8 cellular contexts compared by ENCODE assay signal in genomic region chr6:31831350-31832215, GRCh38. TPM values are rescaled to one million over a fixed set of nuclear protein-coding genes. Genes with fewer than 3 reads are reported as not detected.
DNase-seq lines count a peak whose midpoint lies in the region; ATAC-seq and TF ChIP-seq lines count a peak whose summit lies in the region.

No MANE protein-coding gene starts in this region.

- H3K4me3 ChIP-seq in MG63: peak overlapping the region; percentile 59
- peak overlapping the region; percentile 62 for H3K4me3 ChIP-seq in colonic mucosa

- peak overlapping the region; percentile 91 for H3K4me3 Mint-ChIP-seq in nephron progenitor cell

- peaks cover 10% of the 10 kb centered on the region for H3K4me1 ChIP-seq in colonic mucosa

- H3K36me3 Mint-ChIP-seq in nephron progenitor cell (ENCODE audit: low read depth): peaks cover 19% of the 10 kb centered on the region

- H3K27ac ChIP-seq in colonic mucosa: peak overlapping the region; percentile 91

- H3K9ac ChIP-seq in colonic mucosa (ENCODE audit: low read depth in 2 of 2, low read length in 2 of 2): peak overlapping the region; percentile 15 to 91

- H3K36me3 ChIP-seq in MG63: peaks cover 9% of the 10 kb centered on the region
- no peaks in the 10 kb centered on the region for H3K36me3 ChIP-seq in colonic mucosa

- no peaks in the 10 kb centered on the region for H3K27me3 ChIP-seq in MG63
- no peaks in the 10 kb centered on the region for H3K27me3 ChIP-seq in colonic mucosa

- ATAC-seq in HG03045 (IDR thresholded peaks at IDR 0.05; ENCODE audit: unreplicated experiment): no peak

- intact Hi-C loops in colonic mucosa (cut with DNase I): loop anchor here (5.0 kb wide), 1 partner anchor 59 kb away; no protein-coding TSS in a partner anchor

- peaks cover 8% of the 10 kb centered on the region for H3K27me3 Mint-ChIP-seq in nephron progenitor cell (ENCODE audit: low read depth, poor library complexity)

- no peak for TF ChIP-seq CTCF in colonic mucosa (IDR thresholded peaks at IDR 0.05)
- no peak for TF ChIP-seq CTCF in nephron progenitor cell (IDR thresholded peaks at IDR 0.05)

- H3K4me1 Mint-ChIP-seq in nephron progenitor cell: peaks cover 46% of the 10 kb centered on the region

- DNase-seq in CD1c-positive myeloid dendritic cell (ENCODE audit: extremely low spot score): peak; percentile 42
- DNase-seq in MG63: no peak
- peak; percentile 58 for DNase-seq in colonic mucosa
- no peak for DNase-seq in nephron progenitor cell
- no peak for DNase-seq in cerebellar nuclear complex (lab: John Stamatoyannopoulos, UW)
- no peak for DNase-seq in NK-92 (lab: John Stamatoyannopoulos, UW; ENCODE audit: unreplicated experiment)
- DNase-seq in stimulated activated CD4-positive, alpha-beta T cell treated with anti-CD3 and anti-CD28 coated beads, Interleukin-4, amount 100 ng/mL, for 24 hours: no peak

- no peak overlapping the region for H3K27ac Mint-ChIP-seq in nephron progenitor cell

- peaks cover 5% of the 10 kb centered on the region for H3K9me3 Mint-ChIP-seq in nephron progenitor cell

- H3K9me3 ChIP-seq in MG63 (no peaks in the 10 kb centered on the region), colonic mucosa (no peaks in the 10 kb centered on the region)

RNA-seq across cellular contexts. Expression of gene HSPA1B, which starts 4.0 kb away (rescaled TPM):
- total RNA-seq in MG63 (2014; rRNA removed; shearing (Covaris generic); ENCODE audit: low replicate concordance): 48.7 and 72.1 TPM in 2 replicates
- total RNA-seq in colonic mucosa: 100 to 1,000 TPM; 278 to 543 TPM

RNA-seq across cellular contexts. Expression of gene HSPA1A, which starts 16.2 kb away (rescaled TPM):
- total RNA-seq in MG63 (2014; rRNA removed; shearing (Covaris generic); ENCODE audit: low replicate concordance): 32.5 and 71.8 TPM in 2 replicates
- total RNA-seq in colonic mucosa: 100 to 1,000 TPM; 248 to 397 TPM

RNA-seq across cellular contexts. Expression of gene HSPA1L, which starts 16.5 kb away (rescaled TPM):
- 0.33 and 0.39 TPM in 2 replicates for total RNA-seq in MG63 (2014; rRNA removed; shearing (Covaris generic); ENCODE audit: low replicate concordance)
- total RNA-seq in colonic mucosa: 1 to 10 TPM in 1 of 2 donors, under 1 TPM in 1; 0.98 to 1.4 TPM

RNA-seq across cellular contexts. Expression of gene LSM2, which starts 24.8 kb away (rescaled TPM):
- total RNA-seq in MG63 (2014; rRNA removed; shearing (Covaris generic); ENCODE audit: low replicate concordance): 57.0 and 58.4 TPM in 2 replicates
- 10 to 100 TPM; 37.6 to 61.3 TPM for total RNA-seq in colonic mucosa

RNA-seq across cellular contexts. Expression of gene NEU1, which starts 31.0 kb away (rescaled TPM):
- total RNA-seq in MG63 (2014; rRNA removed; shearing (Covaris generic); ENCODE audit: low replicate concordance): 11.7 and 14.6 TPM in 2 replicates
- 10 to 100 TPM; 33.8 to 47.4 TPM for total RNA-seq in colonic mucosa

Comparison
In these comparisons a context has a peak if more than half of its experiments do, and no peak if none do; other contexts are left out.
1. DNase-seq: peak in CD1c-positive myeloid dendritic cell (single experiment) and colonic mucosa (single experiment); none in MG63 (single experiment), nephron progenitor cell (single experiment), cerebellar nuclear complex (0 of 2), NK-92 (single experiment) and stimulated activated CD4-positive, alpha-beta T cell treated with anti-CD3 and anti-CD28 coated beads, Interleukin-4, amount 100 ng/mL, for 24 hours (single experiment).